In genomic region chr20:62652051-62652893, GRCh38 we compare ENCODE assay signal across 1 cellular context.
A peak's percentile ranks its signal among the peaks of the same experiment; 100 is the strongest.
TF ChIP-seq lines count a peak whose summit lies in the region.

No MANE protein-coding gene starts in this region.

TF ChIP-seq in HepG2, 621 proteins besides CTCF, POLR2A, EP300 and RAD21 (continued from another document and continues in another):
- TF ChIP-seq PITX1 (CRISPR knock-in tag; IDR thresholded peaks at IDR 0.05) (peak; percentile 64; the same call in 1 of the 2 replicates), RNF2 (conservative IDR thresholded peaks at IDR 0.05; ENCODE audit: low read depth) (peak; percentile 63), ZNF646 (CRISPR knock-in tag; IDR thresholded peaks at IDR 0.05) (no peak; the same call in 1 of the 2 replicates), ZNF704 (CRISPR knock-in tag; IDR thresholded peaks at IDR 0.05; ENCODE audit: borderline replicate concordance) (0 out of 2 replicates have a peak, but pooled peaks have one; percentile 57), RFXAP (CRISPR knock-in tag; IDR thresholded peaks at IDR 0.05; ENCODE audit: borderline replicate concordance) (no peak), MAF1 (CRISPR knock-in tag; IDR thresholded peaks at IDR 0.05; ENCODE audit: borderline replicate concordance) (no peak), MXD4 (CRISPR knock-in tag; IDR thresholded peaks at IDR 0.05) (peak; percentile 59), SNAPC4 (CRISPR knock-in tag; IDR thresholded peaks at IDR 0.05) (peak; percentile 54; the same call in 1 of the 2 replicates), ZNF777 (CRISPR knock-in tag; IDR thresholded peaks at IDR 0.05) (0 out of 2 replicates have a peak, but pooled peaks have one; percentile 35), E2F1 (CRISPR knock-in tag; IDR thresholded peaks at IDR 0.05) (no peak), HOXD1 (CRISPR knock-in tag; IDR thresholded peaks at IDR 0.05) (peak; percentile 53; the same call in 1 of the 2 replicates), HCFC1 (IDR thresholded peaks at IDR 0.05; ENCODE audit: low read depth, low read length) (no peak), ZNF280B (CRISPR knock-in tag; IDR thresholded peaks at IDR 0.05; ENCODE audit: borderline replicate concordance) (no peak), ZNF430 (CRISPR knock-in tag; IDR thresholded peaks at IDR 0.05) (peak; percentile 43), ZNF510 (CRISPR knock-in tag; IDR thresholded peaks at IDR 0.05; ENCODE audit: low read depth) (no peak), ZHX2 (IDR thresholded peaks at IDR 0.05; ENCODE audit: low read depth) (peak; percentile 85), ZHX2 (CRISPR knock-in tag; IDR thresholded peaks at IDR 0.05; ENCODE audit: borderline replicate concordance) (no peak), ZNF451 (CRISPR knock-in tag; IDR thresholded peaks at IDR 0.05) (0 out of 2 replicates have a peak, but pooled peaks have one; percentile 39), NFYB (CRISPR knock-in tag; IDR thresholded peaks at IDR 0.05) (0 out of 2 replicates have a peak, but pooled peaks have one; percentile 14), ARID2 (CRISPR knock-in tag; IDR thresholded peaks at IDR 0.05; ENCODE audit: borderline replicate concordance) (no peak), CSRNP2 (CRISPR knock-in tag; conservative IDR thresholded peaks at IDR 0.05; ENCODE audit: low read depth) (no peak), REXO4 (CRISPR knock-in tag; IDR thresholded peaks at IDR 0.05; ENCODE audit: borderline replicate concordance) (no peak), ELF1 (CRISPR knock-in tag; IDR thresholded peaks at IDR 0.05) (peak; percentile 74), NFRKB (IDR thresholded peaks at IDR 0.05) (no peak), JDP2 (CRISPR knock-in tag; IDR thresholded peaks at IDR 0.05; ENCODE audit: borderline replicate concordance) (no peak), FOSL2 (CRISPR knock-in tag; IDR thresholded peaks at IDR 0.05) (peak; percentile 87), CAMTA2 (CRISPR knock-in tag; IDR thresholded peaks at IDR 0.05; ENCODE audit: borderline replicate concordance) (no peak; the same call in 1 of the 2 replicates), ZEB1 (IDR thresholded peaks at IDR 0.05; ENCODE audit: insufficient replicate concordance, low read depth) (no peak), IRF2 (CRISPR knock-in tag; IDR thresholded peaks at IDR 0.05) (peak; percentile 87; the same call in 1 of the 2 replicates), HOXA5 (CRISPR knock-in tag; IDR thresholded peaks at IDR 0.05) (0 out of 2 replicates have a peak, but pooled peaks have one; percentile 43), CREBL2 (CRISPR knock-in tag; IDR thresholded peaks at IDR 0.05; ENCODE audit: borderline replicate concordance) (no peak; the same call in 1 of the 2 replicates)
